9 cellular contexts compared by ENCODE assay signal in the genomic region with DNA sequence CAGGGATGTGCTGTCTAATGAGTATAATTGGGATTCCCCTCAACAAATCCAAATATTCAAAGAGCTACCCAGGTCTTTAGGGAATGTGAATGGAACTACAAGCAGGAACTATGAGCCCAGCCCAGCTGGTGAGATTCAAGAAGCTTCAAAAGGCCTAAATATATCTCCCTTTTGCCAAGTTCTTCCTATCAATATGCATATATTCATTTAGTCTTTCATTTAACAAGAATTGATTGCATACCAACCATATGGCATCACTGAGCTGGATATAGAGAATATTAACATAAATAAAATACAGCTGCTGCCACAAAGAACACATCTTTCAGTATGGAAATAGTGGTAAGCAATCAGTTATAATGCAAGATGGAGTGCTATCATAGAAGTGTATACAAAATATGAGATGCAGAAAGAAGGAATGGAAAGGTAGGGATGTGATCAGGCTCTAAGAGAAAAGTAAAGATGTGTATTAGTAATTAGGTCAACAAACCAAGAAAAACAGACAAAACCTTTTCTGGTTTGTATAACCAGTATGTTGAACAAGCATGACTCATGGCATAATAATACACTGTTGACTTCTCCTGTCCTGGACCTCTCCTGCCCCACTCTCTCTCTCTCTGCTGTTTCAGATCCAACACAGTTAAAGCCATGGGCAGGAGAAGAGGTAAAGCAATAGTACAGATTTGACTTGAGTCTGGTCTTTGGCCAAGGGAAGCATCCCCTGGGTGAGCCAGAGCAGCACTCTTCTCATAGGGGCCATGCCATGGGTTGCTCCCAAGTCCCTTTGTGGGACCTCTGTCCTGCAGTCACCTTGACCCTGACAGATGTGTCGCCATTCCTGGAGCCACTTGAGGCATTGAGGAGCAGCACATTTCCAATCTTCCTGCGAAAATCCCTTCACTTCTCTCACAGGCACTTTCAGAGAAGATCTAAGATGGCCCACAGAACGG. TPM values are rescaled to one million over a fixed set of nuclear protein-coding genes. Genes with fewer than 3 reads are reported as not detected.
DNase-seq lines count a peak whose midpoint lies in the region; ATAC-seq and TF ChIP-seq lines count a peak whose summit lies in the region.
"Had no signal": no experiment of that assay in that cellular context is flagged by ENCODE, and none has a peak within 500 bp of the region (broad histone marks: within the 10 kb centered on the region; RNA-seq: fewer than 3 reads in every experiment).

No MANE protein-coding gene starts in this region.

- TF ChIP-seq CTCF in A673 (conservative IDR thresholded peaks at IDR 0.05; ENCODE audit: low read depth, low read length) (no peak), mesothelial cell of epicardium (IDR thresholded peaks at IDR 0.05; ENCODE audit: unreplicated experiment) (no peak)

- H3K27me3 Mint-ChIP-seq in dendritic cell treated with granulocyte-macrophage colony-stimulating factor and Interleukin-4, amounts not matched to agents 40 ng/mL and 50 ng/mL, for 4 days: no peaks in the 10 kb centered on the region
- H3K27me3 Mint-ChIP-seq in mesothelial cell of epicardium (ENCODE audit: low read depth): peaks cover 3% of the 10 kb centered on the region

- peak overlapping the region; percentile 89 for H3K27ac Mint-ChIP-seq in dendritic cell treated with granulocyte-macrophage colony-stimulating factor and Interleukin-4, amounts not matched to agents 40 ng/mL and 50 ng/mL, for 4 days
- H3K27ac Mint-ChIP-seq in mesothelial cell of epicardium: peak overlapping the region; percentile 99
- no peak overlapping the region for H3K27ac Mint-ChIP-seq in stimulated activated effector memory CD8-positive, alpha-beta T cell treated with anti-CD3 and anti-CD28 coated beads, Interleukin-12 subunit alpha, Interleukin-12 subunit beta, amount 100 ng/mL, for 72 hours

- peaks cover 75% of the 10 kb centered on the region for H3K4me1 Mint-ChIP-seq in dendritic cell treated with granulocyte-macrophage colony-stimulating factor and Interleukin-4, amounts not matched to agents 40 ng/mL and 50 ng/mL, for 4 days (ENCODE audit: low read depth)
- H3K4me1 Mint-ChIP-seq in mesothelial cell of epicardium: peaks cover 49% of the 10 kb centered on the region
- H3K4me1 Mint-ChIP-seq in stimulated activated effector memory CD8-positive, alpha-beta T cell treated with anti-CD3 and anti-CD28 coated beads, Interleukin-12 subunit alpha, Interleukin-12 subunit beta, amount 100 ng/mL, for 72 hours: peaks cover 27% of the 10 kb centered on the region

- POLR2A ChIA-PET in A673 (lab: Charles Lee; ENCODE audit: low non-redundant PET): no interaction called here

- H3K36me3 ChIP-seq in A673 (ENCODE audit: insufficient read depth, low read length, poor library complexity, severe bottlenecking): no peaks in the 10 kb centered on the region

- H3K9me3 Mint-ChIP-seq in dendritic cell treated with granulocyte-macrophage colony-stimulating factor and Interleukin-4, amounts not matched to agents 40 ng/mL and 50 ng/mL, for 4 days: peaks cover 8% of the 10 kb centered on the region
- no peaks in the 10 kb centered on the region for H3K9me3 Mint-ChIP-seq in mesothelial cell of epicardium
- no peaks in the 10 kb centered on the region for H3K9me3 Mint-ChIP-seq in stimulated activated effector memory CD8-positive, alpha-beta T cell treated with anti-CD3 and anti-CD28 coated beads, Interleukin-12 subunit alpha, Interleukin-12 subunit beta, amount 100 ng/mL, for 72 hours
- H3K9me3 Mint-ChIP-seq: nephron progenitor cell had no signal

- no TSS peak for BruUV-seq in A673 (replicated peaks; lab: Mats Ljungman, UMichigan)

- no peak overlapping the region for H3K4me3 ChIP-seq in A673 (ENCODE audit: low read depth, low read length, poor library complexity, severe bottlenecking)

- peak overlapping the region; percentile 90 for H3K27ac ChIP-seq in A673 (ENCODE audit: low read depth, low read length, poor library complexity, severe bottlenecking)

- no peaks in the 10 kb centered on the region for H3K9me3 ChIP-seq in A673 (ENCODE audit: low read depth, low read length, poor library complexity, severe bottlenecking)

- CTCF ChIA-PET in A673 (lab: Charles Lee): no interaction called here

- intact Hi-C loops in A673 (cut with micrococcal nuclease; ENCODE audit: unreplicated experiment): no loop called here
- intact Hi-C loops in dendritic cell treated with granulocyte-macrophage colony-stimulating factor and Interleukin-4, amounts not matched to agents 40 ng/mL and 50 ng/mL, for 4 days (cut with micrococcal nuclease): loop anchor here (10.0 kb wide), 1 partner anchor 67 kb away; a partner anchor contains a TSS

- H3K4me3 Mint-ChIP-seq in dendritic cell treated with granulocyte-macrophage colony-stimulating factor and Interleukin-4, amounts not matched to agents 40 ng/mL and 50 ng/mL, for 4 days: no peak overlapping the region
- H3K4me3 Mint-ChIP-seq in mesothelial cell of epicardium: no peak overlapping the region
- no peak overlapping the region for H3K4me3 Mint-ChIP-seq in stimulated activated effector memory CD8-positive, alpha-beta T cell treated with anti-CD3 and anti-CD28 coated beads, Interleukin-12 subunit alpha, Interleukin-12 subunit beta, amount 100 ng/mL, for 72 hours
- H3K4me3 Mint-ChIP-seq: nephron progenitor cell had no signal

- peak; percentile 58 for DNase-seq in A673 (ENCODE audit: low spot score)
- peak; percentile 8 for DNase-seq in NCI-H2196 treated with DMSO at 0.1 percent for 48 hours (lab: John Stamatoyannopoulos, UW; ENCODE audit: unreplicated experiment)
- no peak for DNase-seq in mesothelial cell of epicardium (ENCODE audit: low spot score in 2 of 2, unreplicated experiment in 2 of 2)
- DNase-seq in stimulated activated effector memory CD8-positive, alpha-beta T cell treated with anti-CD3 and anti-CD28 coated beads, Interleukin-12 subunit alpha, Interleukin-12 subunit beta, amount 100 ng/mL, for 72 hours (ENCODE audit: low spot score in 2 of 2): no peak
- no peak for DNase-seq in HK-2 (ENCODE audit: unreplicated experiment)
- DNase-seq: nephron progenitor cell had no signal

- no peaks in the 10 kb centered on the region for H3K36me3 Mint-ChIP-seq in dendritic cell treated with granulocyte-macrophage colony-stimulating factor and Interleukin-4, amounts not matched to agents 40 ng/mL and 50 ng/mL, for 4 days (ENCODE audit: low read depth)
- no peaks in the 10 kb centered on the region for H3K36me3 Mint-ChIP-seq in mesothelial cell of epicardium
- no peaks in the 10 kb centered on the region for H3K36me3 Mint-ChIP-seq in stimulated activated effector memory CD8-positive, alpha-beta T cell treated with anti-CD3 and anti-CD28 coated beads, Interleukin-12 subunit alpha, Interleukin-12 subunit beta, amount 100 ng/mL, for 72 hours

- H3K4me1 ChIP-seq in A673 (ENCODE audit: insufficient read depth, low read length, poor library complexity, severe bottlenecking): peaks cover 38% of the 10 kb centered on the region

- ATAC-seq in stimulated activated effector memory CD8-positive, alpha-beta T cell treated with anti-CD3 and anti-CD28 coated beads, Interleukin-12 subunit alpha, Interleukin-12 subunit beta, amount 100 ng/mL, for 72 hours: no peak
- ATAC-seq in HG02610 (IDR thresholded peaks at IDR 0.05; ENCODE audit: unreplicated experiment) (no peak), GM18873 (IDR thresholded peaks at IDR 0.05; ENCODE audit: low FRiP score, unreplicated experiment) (no peak)

- H3K27me3 ChIP-seq in A673 (replicated peaks; ENCODE audit: insufficient read depth, low read depth, low read length, poor library complexity): no peaks in the 10 kb centered on the region

RNA-seq across cellular contexts. Expression of a gene that starts 58.6 kb away (rescaled TPM):
- 9.4 and 12.1 TPM in 2 replicates for total RNA-seq in A673 (2021)
- 28.3 to 29.9 TPM (median 29.4 TPM) in 3 replicates for total RNA-seq in mesothelial cell of epicardium

Comparison
In these comparisons a context has a peak if more than half of its experiments do, and no peak if none do; other contexts are left out.
1. DNase-seq: peak in A673 (single experiment) and NCI-H2196 treated with DMSO at 0.1 percent for 48 hours (single experiment); none in mesothelial cell of epicardium (0 of 2), stimulated activated effector memory CD8-positive, alpha-beta T cell treated with anti-CD3 and anti-CD28 coated beads, Interleukin-12 subunit alpha, Interleukin-12 subunit beta, amount 100 ng/mL, for 72 hours (0 of 2) and HK-2 (single experiment).